Comparison of ENCODE assay signal across 21 cellular contexts in the genomic region with DNA sequence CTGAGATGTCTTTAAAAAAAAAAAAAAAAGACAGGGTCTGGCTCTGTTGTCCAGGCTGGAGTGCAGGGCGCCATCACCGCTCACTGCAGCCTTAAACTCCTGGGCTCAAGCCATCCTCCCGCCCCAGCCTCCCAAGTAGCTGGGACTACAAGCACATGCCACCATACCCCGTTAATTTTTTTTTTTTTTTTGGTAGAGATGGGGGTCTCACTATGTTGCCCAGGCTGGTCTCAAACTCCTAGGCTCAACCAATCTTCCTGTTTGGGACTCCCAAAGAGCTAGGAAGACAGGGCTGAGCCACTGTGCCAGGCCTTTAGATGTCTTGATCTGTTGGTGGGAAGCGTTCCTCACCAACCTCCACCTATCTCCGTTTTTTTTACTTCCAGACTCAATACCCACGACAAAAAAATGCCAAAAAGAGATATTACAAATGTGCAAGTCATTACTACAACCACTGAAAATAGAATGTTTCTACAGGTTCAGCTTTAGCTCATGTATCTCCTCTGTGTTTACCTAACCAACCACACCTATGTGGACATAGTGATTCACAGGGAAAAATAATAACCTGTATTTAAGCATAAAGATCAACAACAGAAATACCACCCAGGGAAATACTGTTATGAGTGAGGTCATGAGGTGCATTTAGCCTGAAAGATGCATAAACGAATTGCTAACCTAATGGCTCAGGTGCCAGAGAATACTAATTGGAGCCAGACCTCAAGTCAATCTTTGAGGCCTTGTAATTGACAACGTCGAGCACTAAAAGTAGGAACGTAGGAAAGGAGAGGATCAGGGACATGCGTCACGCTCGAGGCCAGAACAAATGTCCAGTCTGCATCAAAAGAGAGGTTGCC. TPM values are rescaled to one million over a fixed set of nuclear protein-coding genes. Genes with fewer than 3 reads are reported as not detected.
DNase-seq lines count a peak whose midpoint lies in the region; ATAC-seq, FAIRE-seq and TF ChIP-seq lines count a peak whose summit lies in the region.
"Had no signal": no experiment of that assay in that cellular context is flagged by ENCODE, and none has a peak within 500 bp of the region (broad histone marks: within the 10 kb centered on the region; RNA-seq: fewer than 3 reads in every experiment).

No MANE protein-coding gene starts in this region.

- no peak for TF ChIP-seq CTCF in SK-N-SH (IDR thresholded peaks at IDR 0.05)
- no peak for TF ChIP-seq CTCF in bronchial epithelial cell (IDR thresholded peaks at IDR 0.05; ENCODE audit: insufficient read depth, low read length, severe bottlenecking)
- no peak for TF ChIP-seq CTCF in adrenal gland (IDR thresholded peaks at IDR 0.05)

- H3K79me2 ChIP-seq in SK-N-SH (ENCODE audit: insufficient read depth), result no peaks in the 10 kb centered on the region

- H3K27ac ChIP-seq in SK-N-SH (ENCODE audit: low read depth in 2 of 2, low read length in 1 of 2), result no peak overlapping the region
- H3K27ac ChIP-seq in adrenal gland, result no peak overlapping the region
- H3K27ac ChIP-seq: colonic mucosa, Peyer's patch, transverse colon had no signal

- no peak overlapping the region for H3K9ac ChIP-seq in SK-N-SH

- ATAC-seq in SK-N-SH treated with all-trans-retinoic acid at 6 μM for 48 hours, result no peak
- ATAC-seq in HG03045 (IDR thresholded peaks at IDR 0.05; ENCODE audit: unreplicated experiment), result no peak

- 73% methylated on average over 14 of the region's 14 CpGs for WGBS in SK-N-SH (ENCODE audit: low lambda C conversion rate)
- 81 to 89% (median 85%) methylated on average over 14 of the region's 14 CpGs for WGBS in adrenal gland, 4 donors

- no peak for TF ChIP-seq EP300 in SK-N-SH (IDR thresholded peaks at IDR 0.05; ENCODE audit: borderline replicate concordance in 1 of 2, low read depth in 1 of 2, low read length in 1 of 2)

- DNase-seq in SK-N-SH (no peak), NCI-H2081 treated with DMSO at 0.1 percent for 48 hours (lab: John Stamatoyannopoulos, UW) (peak; percentile 23), bronchial epithelial cell (ENCODE audit: low read depth) (peak; percentile 96), adrenal gland (no peak), NCI-H82 (lab: John Stamatoyannopoulos, UW) (no peak)
- DNase-seq in central memory CD4-positive, alpha-beta T cell, result no peak
- DNase-seq: activated CD4-positive, alpha-beta T cell treated with anti-CD3 and anti-CD28 coated beads, Interleukin-2, amount 50 U/mL, for 4 hours; activated naive CD4-positive, alpha-beta T cell treated with anti-CD3 and anti-CD28 coated beads for 36 hours; CD4-positive, alpha-beta memory T cell; colonic mucosa; foreskin melanocyte; KBM-7; NCI-H1048; NCI-H446; Peyer's patch; stimulated activated naive CD4-positive, alpha-beta T cell; SW 1271; transverse colon had no signal

- CTCF ChIA-PET in SK-N-SH (lab: Yijun Ruan, JAX), result interaction anchor here (1.0 to 13.8 kb wide), 5 partner anchors 9 to 848 kb away, joined by 3 to 318 read pairs (median 5); no protein-coding TSS in a partner anchor

- intact Hi-C loops in adrenal gland (cut with DNase I), result no loop called here

- TF ChIP-seq RAD21 in SK-N-SH (IDR thresholded peaks at IDR 0.05; ENCODE audit: low read length), result no peak

- H3K36me3 ChIP-seq in SK-N-SH (replicated peaks in 1 of 2; ENCODE audit: control insufficient read depth in 1 of 2, insufficient read depth in 2 of 2, low read length in 1 of 2) (no peaks in the 10 kb centered on the region), bronchial epithelial cell (ENCODE audit: control insufficient read depth, insufficient read depth, low read length) (no peaks in the 10 kb centered on the region), adrenal gland (replicated peaks in 1 of 2) (no peaks in the 10 kb centered on the region)
- H3K36me3 ChIP-seq: colonic mucosa, Peyer's patch, transverse colon had no signal

- POLR2A ChIA-PET in SK-N-SH (lab: Yijun Ruan, JAX), result no interaction called here

- FAIRE-seq in bronchial epithelial cell (lab: Jason Lieb, UNC), result peak; percentile 47

- H3K4me1 ChIP-seq in SK-N-SH (ENCODE audit: control insufficient read depth in 1 of 2, insufficient read depth in 2 of 2, low read depth in 1 of 2, low read length in 1 of 2) (no peaks in the 10 kb centered on the region), adrenal gland (replicated peaks in 1 of 2) (no peaks in the 10 kb centered on the region)
- H3K4me1 ChIP-seq: colonic mucosa, Peyer's patch had no signal

- H3K9me2 ChIP-seq in SK-N-SH, result no peaks in the 10 kb centered on the region

- no peak overlapping the region for H2AFZ ChIP-seq in SK-N-SH (ENCODE audit: low read depth)

- H4K20me1 ChIP-seq in SK-N-SH (ENCODE audit: insufficient read depth), result no peaks in the 10 kb centered on the region

- H3F3A ChIP-seq in SK-N-SH (replicated peaks; ENCODE audit: insufficient read depth), result no peaks in the 10 kb centered on the region

- H3K9me3 ChIP-seq in SK-N-SH, result no peaks in the 10 kb centered on the region
- H3K9me3 ChIP-seq in adrenal gland (replicated peaks in 1 of 3), result no peaks in the 10 kb centered on the region
- H3K9me3 ChIP-seq: colonic mucosa had no signal

- no peak overlapping the region for H3K4me3 ChIP-seq in SK-N-SH (ENCODE audit: low read depth in 2 of 2, low read length in 1 of 2)
- H3K4me3 ChIP-seq in bronchial epithelial cell (ENCODE audit: low read depth, low read length), result no peak overlapping the region
- H3K4me3 ChIP-seq in adrenal gland, result no peak overlapping the region
- H3K4me3 ChIP-seq: colonic mucosa, Peyer's patch, transverse colon had no signal

- no peak for TF ChIP-seq POLR2A in adrenal gland (IDR thresholded peaks at IDR 0.05)

- no peaks in the 10 kb centered on the region for H3K27me3 ChIP-seq in SK-N-SH (ENCODE audit: insufficient read depth)
- no peaks in the 10 kb centered on the region for H3K27me3 ChIP-seq in bronchial epithelial cell (ENCODE audit: control insufficient read depth, insufficient read depth, low read length)
- peaks cover 2% of the 10 kb centered on the region for H3K27me3 ChIP-seq in adrenal gland
- H3K27me3 ChIP-seq: colonic mucosa, Peyer's patch had no signal

- H3K4me2 ChIP-seq in SK-N-SH, result no peak overlapping the region

TF ChIP-seq in SK-N-SH, 30 proteins besides CTCF, POLR2A, EP300 and RAD21:
- TF ChIP-seq MEF2A (IDR thresholded peaks at IDR 0.05; ENCODE audit: borderline replicate concordance, low read depth) (peak; percentile 48; the same call in 1 of the 2 replicates), FOXJ3 (CRISPR knock-in tag; IDR thresholded peaks at IDR 0.05) (no peak)

TF ChIP-seq in SK-N-SH treated with all-trans-retinoic acid at 6 μM for 48 hours, 23 proteins besides CTCF, POLR2A, EP300 and RAD21:
- no peak for TF ChIP-seq BACH2 (CRISPR knock-in tag; IDR thresholded peaks at IDR 0.05; ENCODE audit: borderline replicate concordance)
- TF ChIP-seq, protein P1, sequence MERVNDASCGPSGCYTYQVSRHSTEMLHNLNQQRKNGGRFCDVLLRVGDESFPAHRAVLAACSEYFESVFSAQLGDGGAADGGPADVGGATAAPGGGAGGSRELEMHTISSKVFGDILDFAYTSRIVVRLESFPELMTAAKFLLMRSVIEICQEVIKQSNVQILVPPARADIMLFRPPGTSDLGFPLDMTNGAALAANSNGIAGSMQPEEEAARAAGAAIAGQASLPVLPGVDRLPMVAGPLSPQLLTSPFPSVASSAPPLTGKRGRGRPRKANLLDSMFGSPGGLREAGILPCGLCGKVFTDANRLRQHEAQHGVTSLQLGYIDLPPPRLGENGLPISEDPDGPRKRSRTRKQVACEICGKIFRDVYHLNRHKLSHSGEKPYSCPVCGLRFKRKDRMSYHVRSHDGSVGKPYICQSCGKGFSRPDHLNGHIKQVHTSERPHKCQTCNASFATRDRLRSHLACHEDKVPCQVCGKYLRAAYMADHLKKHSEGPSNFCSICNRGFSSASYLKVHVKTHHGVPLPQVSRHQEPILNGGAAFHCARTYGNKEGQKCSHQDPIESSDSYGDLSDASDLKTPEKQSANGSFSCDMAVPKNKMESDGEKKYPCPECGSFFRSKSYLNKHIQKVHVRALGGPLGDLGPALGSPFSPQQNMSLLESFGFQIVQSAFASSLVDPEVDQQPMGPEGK (CRISPR knock-in tag; IDR thresholded peaks at IDR 0.05; ENCODE audit: borderline replicate concordance), result no peak
- no peak for TF ChIP-seq OSR1 (CRISPR knock-in tag; IDR thresholded peaks at IDR 0.05)
- TF ChIP-seq CSDC2 (CRISPR knock-in tag; IDR thresholded peaks at IDR 0.05), result no peak
- no peak for TF ChIP-seq GLIS3 (CRISPR knock-in tag; IDR thresholded peaks at IDR 0.05)
- TF ChIP-seq ESRRG (CRISPR knock-in tag; IDR thresholded peaks at IDR 0.05), result no peak
- no peak for TF ChIP-seq PPARA (CRISPR knock-in tag; IDR thresholded peaks at IDR 0.05; ENCODE audit: borderline replicate concordance)
- TF ChIP-seq, protein P2, sequence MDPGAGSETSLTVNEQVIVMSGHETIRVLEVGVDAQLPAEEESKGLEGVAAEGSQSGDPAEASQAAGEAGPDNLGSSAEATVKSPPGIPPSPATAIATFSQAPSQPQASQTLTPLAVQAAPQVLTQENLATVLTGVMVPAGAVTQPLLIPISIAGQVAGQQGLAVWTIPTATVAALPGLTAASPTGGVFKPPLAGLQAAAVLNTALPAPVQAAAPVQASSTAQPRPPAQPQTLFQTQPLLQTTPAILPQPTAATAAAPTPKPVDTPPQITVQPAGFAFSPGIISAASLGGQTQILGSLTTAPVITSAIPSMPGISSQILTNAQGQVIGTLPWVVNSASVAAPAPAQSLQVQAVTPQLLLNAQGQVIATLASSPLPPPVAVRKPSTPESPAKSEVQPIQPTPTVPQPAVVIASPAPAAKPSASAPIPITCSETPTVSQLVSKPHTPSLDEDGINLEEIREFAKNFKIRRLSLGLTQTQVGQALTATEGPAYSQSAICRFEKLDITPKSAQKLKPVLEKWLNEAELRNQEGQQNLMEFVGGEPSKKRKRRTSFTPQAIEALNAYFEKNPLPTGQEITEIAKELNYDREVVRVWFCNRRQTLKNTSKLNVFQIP (CRISPR knock-in tag; IDR thresholded peaks at IDR 0.05; ENCODE audit: borderline replicate concordance, low read depth), result no peak
- TF ChIP-seq ZNF565 (CRISPR knock-in tag; conservative IDR thresholded peaks at IDR 0.05; ENCODE audit: low read depth), result no peak
- TF ChIP-seq ARNTL (CRISPR knock-in tag; IDR thresholded peaks at IDR 0.05; ENCODE audit: borderline replicate concordance, low read depth), result no peak
- no peak for TF ChIP-seq SNAI2 (CRISPR knock-in tag; IDR thresholded peaks at IDR 0.05)
- TF ChIP-seq ZFP30 (CRISPR knock-in tag; IDR thresholded peaks at IDR 0.05), result no peak
- no peak for TF ChIP-seq TOX (CRISPR knock-in tag; IDR thresholded peaks at IDR 0.05; ENCODE audit: borderline replicate concordance)
TF ChIP-seq in SK-N-SH treated with all-trans-retinoic acid at 6 μM for 48 hours: peak in this region for 0.

RNA-seq across cellular contexts. Expression of gene NACA2, which starts 22.6 kb away (rescaled TPM):
- not detected in 2 replicates for polyA plus RNA-seq in SK-N-SH (2012; rRNA removed)
- polyA plus RNA-seq in SK-N-SH (2012; cell fraction: cytosol; rRNA removed), result 0.10 TPM in 1 of 2 replicates, not detected in the other
- polyA plus RNA-seq in SK-N-SH (2012; cell fraction: nucleus; rRNA removed), result not detected in 2 replicates
- total RNA-seq in bronchial epithelial cell, result not detected in 2 replicates
- not detected for total RNA-seq in adrenal gland
- polyA plus RNA-seq in adrenal gland, result under 1 TPM in 1 of 3 donors, not detected in 2; 0.27 TPM
- total RNA-seq: activated naive CD4-positive, alpha-beta T cell treated with anti-CD3 and anti-CD28 coated beads for 36 hours; CD4-positive, alpha-beta memory T cell; neural crest cell; Peyer's patch; transverse colon had no signal
- polyA plus RNA-seq: CD4-positive, alpha-beta memory T cell had no signal

Comparison
In these comparisons a context has a peak if more than half of its experiments do, and no peak if none do; other contexts are left out.
1. DNase-seq: peak in NCI-H2081 treated with DMSO at 0.1 percent for 48 hours (single experiment) and bronchial epithelial cell (single experiment); none in SK-N-SH (single experiment), central memory CD4-positive, alpha-beta T cell (single experiment), adrenal gland (0 of 7) and NCI-H82 (single experiment).